ENCODE assay signal across 2 cellular contexts in genomic region chr4:5051210-5051691, GRCh38.
TF ChIP-seq lines count a peak whose summit lies in the region.

Gene STK32B (plus strand): TSS chr4:5051480.

TF ChIP-seq in liver, 16 proteins besides CTCF, POLR2A, EP300 and RAD21 (continued from another document):
- TF ChIP-seq GABPA (IDR thresholded peaks at IDR 0.05 in 1 of 2, conservative IDR thresholded peaks at IDR 0.05 in 1 of 2): no peak
- no peak for TF ChIP-seq HNF4G (IDR thresholded peaks at IDR 0.05)
- no peak for TF ChIP-seq HNF4A (conservative IDR thresholded peaks at IDR 0.05)
- TF ChIP-seq REST (IDR thresholded peaks at IDR 0.05): no peak
- no peak for TF ChIP-seq ATF3 (IDR thresholded peaks at IDR 0.05)
- no peak for TF ChIP-seq ZBTB33 (IDR thresholded peaks at IDR 0.05)
- TF ChIP-seq FOXA2 (IDR thresholded peaks at IDR 0.05): no peak
- TF ChIP-seq EGR1 (IDR thresholded peaks at IDR 0.05; ENCODE audit: low read depth in 2 of 2): no peak

TF ChIP-seq in HepG2, 621 proteins besides CTCF, POLR2A, EP300 and RAD21 (continued from another document):
- TF ChIP-seq GPBP1L1 (CRISPR knock-in tag; IDR thresholded peaks at IDR 0.05): no peak
- TF ChIP-seq AGO1 (IDR thresholded peaks at IDR 0.05; ENCODE audit: low read depth, low read length, poor library complexity, severe bottlenecking): no peak
- no peak for TF ChIP-seq ZNF776 (CRISPR knock-in tag; IDR thresholded peaks at IDR 0.05)
- no peak for TF ChIP-seq JUND (CRISPR knock-in tag; IDR thresholded peaks at IDR 0.05)
- TF ChIP-seq ZNF337 (CRISPR knock-in tag; IDR thresholded peaks at IDR 0.05; ENCODE audit: borderline replicate concordance, low read depth): no peak
- TF ChIP-seq POLR2G (IDR thresholded peaks at IDR 0.05; ENCODE audit: low read depth, low read length): no peak
- TF ChIP-seq MED1 (CRISPR knock-in tag; IDR thresholded peaks at IDR 0.05): no peak
- no peak for TF ChIP-seq ZBTB7A (CRISPR knock-in tag; IDR thresholded peaks at IDR 0.05)
- TF ChIP-seq THYN1 (CRISPR knock-in tag; IDR thresholded peaks at IDR 0.05; ENCODE audit: borderline replicate concordance, low read depth): no peak
- no peak for TF ChIP-seq ZNF619 (CRISPR knock-in tag; IDR thresholded peaks at IDR 0.05)
- TF ChIP-seq TCF12 (IDR thresholded peaks at IDR 0.05): no peak
- TF ChIP-seq TCF12 (CRISPR knock-in tag; IDR thresholded peaks at IDR 0.05): no peak
- no peak for TF ChIP-seq ZNF816 (CRISPR knock-in tag; IDR thresholded peaks at IDR 0.05; ENCODE audit: borderline replicate concordance)
- no peak for TF ChIP-seq AFF4 (CRISPR knock-in tag; IDR thresholded peaks at IDR 0.05)
- TF ChIP-seq ZNF687 (CRISPR knock-in tag; IDR thresholded peaks at IDR 0.05): no peak
- no peak for TF ChIP-seq FOXJ3 (CRISPR knock-in tag; IDR thresholded peaks at IDR 0.05; ENCODE audit: borderline replicate concordance)
- no peak for TF ChIP-seq ZFP36 (IDR thresholded peaks at IDR 0.05; ENCODE audit: borderline replicate concordance, low read depth, low read length, partially characterized antibody)
- no peak for TF ChIP-seq LRRFIP1 (CRISPR knock-in tag; conservative IDR thresholded peaks at IDR 0.05)
- TF ChIP-seq RBAK (CRISPR knock-in tag; IDR thresholded peaks at IDR 0.05): no peak
